Comparison of ENCODE assay signal across 9 cellular contexts in the genomic region with DNA sequence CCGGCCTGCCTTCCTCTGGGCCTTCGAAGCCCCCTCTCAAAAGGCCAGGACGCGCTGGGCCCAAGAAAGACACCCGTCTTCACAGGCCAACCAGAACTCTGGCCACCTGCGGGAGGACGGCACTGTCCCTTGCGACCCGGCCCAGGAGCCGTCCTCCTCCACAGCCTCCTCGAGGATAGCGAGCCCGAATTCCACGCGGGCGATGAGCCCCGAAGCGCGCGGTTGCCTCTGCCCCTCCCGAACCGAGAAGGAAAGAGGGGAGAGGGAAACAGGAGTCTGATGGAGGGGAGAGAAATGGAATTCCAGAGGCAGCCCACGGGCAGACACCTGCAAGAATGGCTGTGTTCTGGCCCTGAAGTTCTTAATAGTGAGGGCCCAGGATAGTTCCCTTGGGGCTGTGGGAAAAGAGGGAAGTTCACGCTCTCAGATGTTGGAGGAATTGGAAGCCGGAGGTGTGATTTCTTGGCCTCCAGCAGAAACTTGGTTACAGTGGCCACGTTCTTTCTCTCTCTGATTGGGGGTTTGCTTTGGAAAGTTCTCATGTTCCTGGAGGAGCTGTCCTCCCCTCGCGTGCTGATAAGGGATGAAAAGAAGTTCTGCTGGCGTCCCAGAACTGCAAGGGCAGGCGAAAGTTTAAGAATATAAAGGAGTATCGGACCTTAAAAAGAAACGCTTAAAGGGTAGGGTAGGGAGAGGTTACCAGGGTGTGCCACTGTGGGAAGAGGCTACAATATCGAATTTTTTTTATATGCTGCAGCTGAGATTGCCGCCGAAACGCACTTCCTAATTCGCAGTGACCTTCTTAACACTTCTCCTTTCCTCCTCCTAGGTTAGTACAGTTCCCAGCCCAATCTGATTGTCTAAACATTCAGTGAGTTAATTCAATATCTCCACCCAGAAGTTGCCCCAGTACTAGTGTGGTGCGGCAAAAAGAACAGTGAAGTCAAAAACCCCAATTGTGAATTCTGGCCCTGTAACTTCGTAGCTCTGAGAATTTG. TPM values are rescaled to one million over a fixed set of nuclear protein-coding genes. Genes with fewer than 3 reads are reported as not detected.
DNase-seq lines count a peak whose midpoint lies in the region; ATAC-seq, FAIRE-seq and TF ChIP-seq lines count a peak whose summit lies in the region.
"Had no signal": no experiment of that assay in that cellular context is flagged by ENCODE, and none has a peak within 500 bp of the region (broad histone marks: within the 10 kb centered on the region; RNA-seq: fewer than 3 reads in every experiment).

No MANE protein-coding gene starts in this region.

- H3K27me3 Mint-ChIP-seq in nephron progenitor cell (ENCODE audit: low read depth, poor library complexity): peaks cover 80% of the 10 kb centered on the region

- H3K9me3 Mint-ChIP-seq in nephron progenitor cell: no peaks in the 10 kb centered on the region

- TF ChIP-seq CTCF in BJ (IDR thresholded peaks at IDR 0.05; ENCODE audit: insufficient read depth, low read depth, low read length) (no peak), KMS-11 (conservative IDR thresholded peaks at IDR 0.05; ENCODE audit: low read depth, low read length) (no peak), endothelial cell of umbilical vein (IDR thresholded peaks at IDR 0.05; ENCODE audit: extremely low read depth in 1 of 2, insufficient read depth in 1 of 2, low read depth in 1 of 2, low read length in 2 of 2) (no peak), nephron progenitor cell (IDR thresholded peaks at IDR 0.05) (no peak)

- H3K4me3 ChIP-seq in BJ (ENCODE audit: low read depth, low read length): peak overlapping the region; percentile 46
- no peak overlapping the region for H3K4me3 ChIP-seq in KMS-11 (IDR thresholded peaks at IDR 0.05; ENCODE audit: insufficient read depth, low read depth, low read length)
- peak overlapping the region in 2 of 3 experiments; percentile 2 to 84 for H3K4me3 ChIP-seq in endothelial cell of umbilical vein (replicated peaks in 1 of 3; ENCODE audit: insufficient read depth in 1 of 3, low read depth in 1 of 3, low read length in 3 of 3)

- H3K9ac ChIP-seq in KMS-11: no peak overlapping the region
- H3K9ac ChIP-seq in endothelial cell of umbilical vein (replicated peaks; ENCODE audit: extremely low read depth, insufficient read depth, low read length): no peak overlapping the region

- ATAC-seq in HG03045 (IDR thresholded peaks at IDR 0.05; ENCODE audit: unreplicated experiment) (no peak), GM21723 (IDR thresholded peaks at IDR 0.05; ENCODE audit: unreplicated experiment) (no peak)

- no peak overlapping the region for H3K27ac Mint-ChIP-seq in nephron progenitor cell

- TF ChIP-seq POLR2A in endothelial cell of umbilical vein (IDR thresholded peaks at IDR 0.05; ENCODE audit: low read depth, low read length): no peak

- H3K4me1 ChIP-seq in KMS-11 (ENCODE audit: low read depth, poor library complexity, severe bottlenecking): peaks cover 5% of the 10 kb centered on the region
- peaks cover 12% of the 10 kb centered on the region for H3K4me1 ChIP-seq in endothelial cell of umbilical vein (ENCODE audit: control insufficient read depth, extremely low read depth, insufficient read depth, low read length)

- FAIRE-seq in endothelial cell of umbilical vein (lab: Jason Lieb, UNC): peak; percentile 15
- FAIRE-seq: TTC549 had no signal

- no peak for DNase-seq in BJ (ENCODE audit: low read depth)
- peak; percentile 61 for DNase-seq in endothelial cell of umbilical vein (ENCODE audit: low read depth, low spot score)
- peak; percentile 62 for DNase-seq in nephron progenitor cell
- DNase-seq in DMS53 treated with DMSO at 0.1 percent for 48 hours (lab: John Stamatoyannopoulos, UW; ENCODE audit: unreplicated experiment): no peak
- no peak for DNase-seq in activated CD4-positive, alpha-beta T cell treated with anti-CD3 and anti-CD28 coated beads for 4 hours

- H3K4me2 ChIP-seq in KMS-11: no peak overlapping the region
- H3K4me2 ChIP-seq in endothelial cell of umbilical vein (ENCODE audit: insufficient read depth, low read length): peak overlapping the region; percentile 37

- H3K36me3 ChIP-seq in BJ (ENCODE audit: control insufficient read depth, insufficient read depth, low read length) (no peaks in the 10 kb centered on the region), KMS-11 (ENCODE audit: insufficient read depth) (no peaks in the 10 kb centered on the region), endothelial cell of umbilical vein (ENCODE audit: control insufficient read depth in 2 of 2, extremely low read depth in 1 of 2, insufficient read depth in 2 of 2, low read length in 2 of 2) (no peaks in the 10 kb centered on the region)

- intact Hi-C loops in endothelial cell of umbilical vein (cut with micrococcal nuclease): loop anchor here (5.0 kb wide), 1 partner anchor 84 kb away; no protein-coding TSS in a partner anchor

- H3K9me1 ChIP-seq in endothelial cell of umbilical vein (replicated peaks; ENCODE audit: control insufficient read depth, extremely low read depth, insufficient read depth, low read length): no peaks in the 10 kb centered on the region

- no peaks in the 10 kb centered on the region for H3K36me3 Mint-ChIP-seq in nephron progenitor cell (ENCODE audit: low read depth)

- H4K20me1 ChIP-seq in KMS-11 (ENCODE audit: insufficient read depth): no peaks in the 10 kb centered on the region
- H4K20me1 ChIP-seq in endothelial cell of umbilical vein (replicated peaks; ENCODE audit: control insufficient read depth, extremely low read depth, insufficient read depth, low read length): no peaks in the 10 kb centered on the region

- H3K27me3 ChIP-seq in BJ (ENCODE audit: control insufficient read depth, insufficient read depth, low read length): peaks cover 18% of the 10 kb centered on the region
- no peaks in the 10 kb centered on the region for H3K27me3 ChIP-seq in KMS-11 (ENCODE audit: insufficient read depth, low read depth)
- H3K27me3 ChIP-seq in endothelial cell of umbilical vein (ENCODE audit: control insufficient read depth in 2 of 2, insufficient read depth in 2 of 2, low read length in 2 of 2): peaks cover 0 to 3% of the 10 kb centered on the region in 2 experiments

- H2AFZ ChIP-seq in KMS-11 (ENCODE audit: low read depth) (peak overlapping the region; percentile 30; the same call in 1 of the 2 replicates), endothelial cell of umbilical vein (ENCODE audit: low read depth, low read length) (peak overlapping the region; percentile 17)

- peak overlapping the region; percentile 80 for H3K4me3 Mint-ChIP-seq in nephron progenitor cell

- no peaks in the 10 kb centered on the region for H3K9me3 ChIP-seq in endothelial cell of umbilical vein (replicated peaks; ENCODE audit: control insufficient read depth, insufficient read depth, low read length)

- H3K4me1 Mint-ChIP-seq in nephron progenitor cell: peaks cover 28% of the 10 kb centered on the region

- no peak overlapping the region for H3K27ac ChIP-seq in KMS-11
- H3K27ac ChIP-seq in endothelial cell of umbilical vein (ENCODE audit: insufficient read depth, low read depth, low read length): no peak overlapping the region

- dilution Hi-C loops in endothelial cell of umbilical vein (cut with MboI; ENCODE audit: extremely low pct_ligation_motif_present, low sequenced_read_pairs): no loop called here

- POLR2A ChIA-PET in BJ (lab: Charles Lee) (no interaction called here), endothelial cell of umbilical vein (lab: Charles Lee) (no interaction called here)

- CTCF ChIA-PET in BJ (lab: Yijun Ruan, JAX) (interaction anchor here (0.6 to 1.1 kb wide), 4 partner anchors 14 to 845 kb away, joined by 3 to 4 read pairs (median 4); no protein-coding TSS in a partner anchor), endothelial cell of umbilical vein (lab: Charles Lee) (interaction anchor here (0.7 to 6.3 kb wide), 7 partner anchors 12 to 383 kb away, joined by 3 to 96 read pairs (median 11); no protein-coding TSS in a partner anchor)

- BruUV-seq in endothelial cell of umbilical vein (replicated peaks; lab: Mats Ljungman, UMichigan): no TSS peak

- no peaks in the 10 kb centered on the region for H3K79me2 ChIP-seq in KMS-11 (ENCODE audit: insufficient read depth, low read depth)
- no peaks in the 10 kb centered on the region for H3K79me2 ChIP-seq in endothelial cell of umbilical vein (ENCODE audit: control insufficient read depth, insufficient read depth, low read length)

TF ChIP-seq in endothelial cell of umbilical vein, 7 proteins besides CTCF, POLR2A, EP300 and RAD21:
- TF ChIP-seq EZH2 (IDR thresholded peaks at IDR 0.05; ENCODE audit: borderline replicate concordance, low read depth, low read length, severe bottlenecking): no peak
- no peak for TF ChIP-seq JUN (IDR thresholded peaks at IDR 0.05; ENCODE audit: borderline replicate concordance, insufficient read depth, insufficient read length, low read depth)
- TF ChIP-seq, protein P1, sequence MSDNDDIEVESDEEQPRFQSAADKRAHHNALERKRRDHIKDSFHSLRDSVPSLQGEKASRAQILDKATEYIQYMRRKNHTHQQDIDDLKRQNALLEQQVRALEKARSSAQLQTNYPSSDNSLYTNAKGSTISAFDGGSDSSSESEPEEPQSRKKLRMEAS (IDR thresholded peaks at IDR 0.05; ENCODE audit: insufficient read depth, insufficient read length): no peak
- no peak for TF ChIP-seq MYC (IDR thresholded peaks at IDR 0.05; ENCODE audit: low read depth, low read length)
- TF ChIP-seq POLR2AphosphoS5 (IDR thresholded peaks at IDR 0.05; ENCODE audit: insufficient read depth, low read depth, low read length): no peak
- no peak for TF ChIP-seq FOS (IDR thresholded peaks at IDR 0.05; ENCODE audit: borderline replicate concordance, insufficient read depth, low read length)
- TF ChIP-seq GATA2 (IDR thresholded peaks at IDR 0.05; ENCODE audit: insufficient read depth, insufficient read length, low read depth, low read length): no peak

RNA-seq across cellular contexts. Expression of gene SLC44A5, which starts 5.8 kb away (rescaled TPM):
- polyA plus RNA-seq in BJ (2011; rRNA removed): 0.07 TPM in 2 replicates
- polyA minus RNA-seq in BJ (2011; rRNA and poly(A)+ RNA removed): 0.10 TPM in 1 of 2 replicates, not detected in the other
- total RNA-seq in endothelial cell of umbilical vein: 1.6 TPM in 2 replicates
- 2.5 and 3.2 TPM in 2 replicates for polyA plus RNA-seq in endothelial cell of umbilical vein
- 1.3 and 2.0 TPM in 2 replicates for polyA plus RNA-seq in endothelial cell of umbilical vein (2011; cell fraction: cytosol; rRNA removed)
- 10.3 and 11.8 TPM in 2 replicates for polyA plus RNA-seq in endothelial cell of umbilical vein (2011; cell fraction: nucleus; rRNA removed)
- 2.3 and 2.9 TPM in 2 replicates for polyA plus RNA-seq in endothelial cell of umbilical vein (2012)
- 6.0 and 6.1 TPM in 2 replicates for polyA minus RNA-seq in endothelial cell of umbilical vein
- not detected for polyA minus RNA-seq in endothelial cell of umbilical vein (2011; cell fraction: cytosol; rRNA and poly(A)+ RNA removed)
- 6.9 and 9.6 TPM in 2 replicates for polyA minus RNA-seq in endothelial cell of umbilical vein (2011; cell fraction: nucleus; rRNA and poly(A)+ RNA removed)

Comparison
In these comparisons a context has a peak if more than half of its experiments do, and no peak if none do; other contexts are left out.
1. DNase-seq: peak in endothelial cell of umbilical vein (single experiment) and nephron progenitor cell (single experiment); none in BJ (single experiment), DMS53 treated with DMSO at 0.1 percent for 48 hours (single experiment) and activated CD4-positive, alpha-beta T cell treated with anti-CD3 and anti-CD28 coated beads for 4 hours (0 of 2).